1 cellular context compared by ENCODE assay signal in the genomic region with DNA sequence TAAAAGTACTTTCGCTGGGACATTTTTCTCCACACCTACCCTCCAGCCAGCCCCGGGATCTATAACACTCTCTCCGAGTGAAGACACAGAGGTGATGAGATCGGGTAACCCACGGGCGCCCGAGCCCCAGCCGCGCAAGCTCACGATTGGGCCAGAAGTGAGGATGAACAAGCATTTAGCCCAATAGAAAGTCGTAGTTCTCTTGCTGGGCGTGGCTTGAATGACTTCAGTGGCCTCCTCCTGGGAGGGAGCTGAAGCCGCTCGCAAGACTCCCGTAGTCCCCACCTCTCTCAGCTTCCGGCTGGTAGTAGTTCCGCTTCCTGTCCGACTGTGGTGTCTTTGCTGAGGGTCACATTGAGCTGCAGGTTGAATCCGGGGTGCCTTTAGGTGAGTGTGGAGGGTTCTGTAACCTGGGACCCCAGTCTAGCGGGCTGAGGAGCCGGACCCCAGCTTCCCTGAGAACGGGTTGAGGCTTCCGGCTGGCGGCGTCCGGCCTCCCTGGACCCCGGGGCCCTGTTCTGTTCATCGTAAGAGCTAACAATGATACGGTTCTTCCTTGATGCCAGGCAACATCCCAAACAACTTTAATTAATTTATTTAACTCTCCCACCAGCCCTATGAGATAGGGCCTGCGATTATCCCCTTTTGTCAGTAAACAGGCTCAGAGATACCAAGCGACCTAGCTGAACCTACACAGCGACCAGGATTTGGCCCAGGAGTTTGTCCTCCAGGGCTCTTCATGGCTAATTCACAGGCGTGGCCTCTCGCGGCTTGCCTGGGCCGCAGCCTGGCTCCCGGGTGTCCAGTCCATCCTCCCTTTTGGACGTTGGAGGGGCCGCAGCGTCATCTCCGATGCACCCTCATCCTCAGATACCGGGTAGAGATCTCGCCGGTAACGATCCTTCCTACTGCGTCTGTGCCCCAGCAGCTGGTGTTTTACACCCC.
A peak's percentile ranks its signal among the peaks of the same experiment; 100 is the strongest.
TF ChIP-seq lines count a peak whose summit lies in the region.

A gene with protein sequence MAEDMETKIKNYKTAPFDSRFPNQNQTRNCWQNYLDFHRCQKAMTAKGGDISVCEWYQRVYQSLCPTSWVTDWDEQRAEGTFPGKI (plus strand): TSS at position 307 of the 945 bp plus-strand sequence. CDS start 2,921 bp downstream, outside the sequence.

TF ChIP-seq in HepG2, 621 proteins besides CTCF, POLR2A, EP300 and RAD21 (continued from another document and continues in another):
- TF ChIP-seq REL (CRISPR knock-in tag; conservative IDR thresholded peaks at IDR 0.05) (no peak), ZNF121 (CRISPR knock-in tag; IDR thresholded peaks at IDR 0.05) (no peak), KLF13 (CRISPR knock-in tag; IDR thresholded peaks at IDR 0.05) (no peak), ONECUT2 (CRISPR knock-in tag; IDR thresholded peaks at IDR 0.05) (no peak), ZNF180 (CRISPR knock-in tag; IDR thresholded peaks at IDR 0.05; ENCODE audit: borderline replicate concordance, low read depth) (no peak), ZNF17 (CRISPR knock-in tag; IDR thresholded peaks at IDR 0.05) (no peak), ELF1 (CRISPR knock-in tag; IDR thresholded peaks at IDR 0.05) (peak; percentile 86), PHF20 (CRISPR knock-in tag; IDR thresholded peaks at IDR 0.05) (peak; percentile 76), SOX5 (CRISPR knock-in tag; IDR thresholded peaks at IDR 0.05; ENCODE audit: borderline replicate concordance) (no peak; the same call in 1 of the 2 replicates), AHR (CRISPR knock-in tag; IDR thresholded peaks at IDR 0.05) (no peak), STAG1 (CRISPR knock-in tag; IDR thresholded peaks at IDR 0.05) (no peak), ZNF432 (CRISPR knock-in tag; IDR thresholded peaks at IDR 0.05; ENCODE audit: borderline replicate concordance) (no peak), ZNF563 (CRISPR knock-in tag; IDR thresholded peaks at IDR 0.05) (no peak), NKX3-1 (CRISPR knock-in tag; IDR thresholded peaks at IDR 0.05) (0 out of 2 replicates have a peak, but pooled peaks have one; percentile 14), KDM5A (IDR thresholded peaks at IDR 0.05; ENCODE audit: borderline replicate concordance, low read length) (peak; percentile 77), RFX5 (IDR thresholded peaks at IDR 0.05; ENCODE audit: low read depth, low read length) (no peak), ZNF75D (CRISPR knock-in tag; IDR thresholded peaks at IDR 0.05; ENCODE audit: borderline replicate concordance) (no peak), TARDBP (CRISPR knock-in tag; IDR thresholded peaks at IDR 0.05) (peak; percentile 62; the same call in 1 of the 2 replicates), ZNF83 (CRISPR knock-in tag; IDR thresholded peaks at IDR 0.05; ENCODE audit: borderline replicate concordance) (no peak), ZKSCAN8 (CRISPR knock-in tag; IDR thresholded peaks at IDR 0.05; ENCODE audit: borderline replicate concordance) (no peak), RFXANK (CRISPR knock-in tag; IDR thresholded peaks at IDR 0.05) (no peak), KLF11 (CRISPR knock-in tag; IDR thresholded peaks at IDR 0.05) (0 out of 2 replicates have a peak, but pooled peaks have one; percentile 31), CBX1 (IDR thresholded peaks at IDR 0.05; ENCODE audit: low read depth) (peak; percentile 27), THYN1 (CRISPR knock-in tag; IDR thresholded peaks at IDR 0.05; ENCODE audit: borderline replicate concordance, low read depth) (no peak), U2AF2 (IDR thresholded peaks at IDR 0.05; ENCODE audit: low read depth, low read length) (no peak), SYNCRIP (IDR thresholded peaks at IDR 0.05; ENCODE audit: insufficient read depth, low read depth, low read length) (no peak), NRL (CRISPR knock-in tag; IDR thresholded peaks at IDR 0.05; ENCODE audit: borderline replicate concordance) (no peak), DR1 (CRISPR knock-in tag; IDR thresholded peaks at IDR 0.05) (peak; percentile 63; the same call in 1 of the 2 replicates), TAF1 (CRISPR knock-in tag; IDR thresholded peaks at IDR 0.05) (peak; percentile 81), SNRNP70 (IDR thresholded peaks at IDR 0.05; ENCODE audit: low read depth, low read length) (no peak), ZNF792 (CRISPR knock-in tag; IDR thresholded peaks at IDR 0.05) (no peak), NR1H2 (CRISPR knock-in tag; IDR thresholded peaks at IDR 0.05; ENCODE audit: borderline replicate concordance, low read depth) (no peak), PCBP2 (optimal IDR thresholded peaks at IDR 0.05; ENCODE audit: low read depth, low read length, poor library complexity, severe bottlenecking) (no peak), ISL2 (CRISPR knock-in tag; IDR thresholded peaks at IDR 0.05) (no peak), TBX2 (CRISPR knock-in tag; IDR thresholded peaks at IDR 0.05; ENCODE audit: borderline replicate concordance) (no peak; the same call in 1 of the 2 replicates), XRCC5 (optimal IDR thresholded peaks at IDR 0.05; ENCODE audit: low read length) (peak; percentile 70), ZNF292 (CRISPR knock-in tag; IDR thresholded peaks at IDR 0.05; ENCODE audit: borderline replicate concordance, low read depth) (no peak), ZNF709 (CRISPR knock-in tag; IDR thresholded peaks at IDR 0.05) (no peak), ZNF629 (CRISPR knock-in tag; conservative IDR thresholded peaks at IDR 0.05) (no peak), ZNF264 (CRISPR knock-in tag; IDR thresholded peaks at IDR 0.05) (peak; percentile 65), ZNF251 (CRISPR knock-in tag; IDR thresholded peaks at IDR 0.05) (no peak), ZNF343 (CRISPR knock-in tag; IDR thresholded peaks at IDR 0.05) (no peak), THAP11 (CRISPR knock-in tag; IDR thresholded peaks at IDR 0.05) (peak; percentile 87)
- TF ChIP-seq, protein P1, sequence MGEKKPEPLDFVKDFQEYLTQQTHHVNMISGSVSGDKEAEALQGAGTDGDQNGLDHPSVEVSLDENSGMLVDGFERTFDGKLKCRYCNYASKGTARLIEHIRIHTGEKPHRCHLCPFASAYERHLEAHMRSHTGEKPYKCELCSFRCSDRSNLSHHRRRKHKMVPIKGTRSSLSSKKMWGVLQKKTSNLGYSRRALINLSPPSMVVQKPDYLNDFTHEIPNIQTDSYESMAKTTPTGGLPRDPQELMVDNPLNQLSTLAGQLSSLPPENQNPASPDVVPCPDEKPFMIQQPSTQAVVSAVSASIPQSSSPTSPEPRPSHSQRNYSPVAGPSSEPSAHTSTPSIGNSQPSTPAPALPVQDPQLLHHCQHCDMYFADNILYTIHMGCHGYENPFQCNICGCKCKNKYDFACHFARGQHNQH (CRISPR knock-in tag; IDR thresholded peaks at IDR 0.05) = no peak
- TF ChIP-seq, protein P2, sequence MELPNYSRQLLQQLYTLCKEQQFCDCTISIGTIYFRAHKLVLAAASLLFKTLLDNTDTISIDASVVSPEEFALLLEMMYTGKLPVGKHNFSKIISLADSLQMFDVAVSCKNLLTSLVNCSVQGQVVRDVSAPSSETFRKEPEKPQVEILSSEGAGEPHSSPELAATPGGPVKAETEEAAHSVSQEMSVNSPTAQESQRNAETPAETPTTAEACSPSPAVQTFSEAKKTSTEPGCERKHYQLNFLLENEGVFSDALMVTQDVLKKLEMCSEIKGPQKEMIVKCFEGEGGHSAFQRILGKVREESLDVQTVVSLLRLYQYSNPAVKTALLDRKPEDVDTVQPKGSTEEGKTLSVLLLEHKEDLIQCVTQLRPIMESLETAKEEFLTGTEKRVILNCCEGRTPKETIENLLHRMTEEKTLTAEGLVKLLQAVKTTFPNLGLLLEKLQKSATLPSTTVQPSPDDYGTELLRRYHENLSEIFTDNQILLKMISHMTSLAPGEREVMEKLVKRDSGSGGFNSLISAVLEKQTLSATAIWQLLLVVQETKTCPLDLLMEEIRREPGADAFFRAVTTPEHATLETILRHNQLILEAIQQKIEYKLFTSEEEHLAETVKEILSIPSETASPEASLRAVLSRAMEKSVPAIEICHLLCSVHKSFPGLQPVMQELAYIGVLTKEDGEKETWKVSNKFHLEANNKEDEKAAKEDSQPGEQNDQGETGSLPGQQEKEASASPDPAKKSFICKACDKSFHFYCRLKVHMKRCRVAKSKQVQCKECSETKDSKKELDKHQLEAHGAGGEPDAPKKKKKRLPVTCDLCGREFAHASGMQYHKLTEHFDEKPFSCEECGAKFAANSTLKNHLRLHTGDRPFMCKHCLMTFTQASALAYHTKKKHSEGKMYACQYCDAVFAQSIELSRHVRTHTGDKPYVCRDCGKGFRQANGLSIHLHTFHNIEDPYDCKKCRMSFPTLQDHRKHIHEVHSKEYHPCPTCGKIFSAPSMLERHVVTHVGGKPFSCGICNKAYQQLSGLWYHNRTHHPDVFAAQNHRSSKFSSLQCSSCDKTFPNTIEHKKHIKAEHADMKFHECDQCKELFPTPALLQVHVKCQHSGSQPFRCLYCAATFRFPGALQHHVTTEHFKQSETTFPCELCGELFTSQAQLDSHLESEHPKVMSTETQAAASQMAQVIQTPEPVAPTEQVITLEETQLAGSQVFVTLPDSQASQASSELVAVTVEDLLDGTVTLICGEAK (IDR thresholded peaks at IDR 0.05) = peak; percentile 33; the same call in 1 of the 2 replicates
- TF ChIP-seq, protein P2 (CRISPR knock-in tag; IDR thresholded peaks at IDR 0.05) = no peak
- TF ChIP-seq, protein P3, sequence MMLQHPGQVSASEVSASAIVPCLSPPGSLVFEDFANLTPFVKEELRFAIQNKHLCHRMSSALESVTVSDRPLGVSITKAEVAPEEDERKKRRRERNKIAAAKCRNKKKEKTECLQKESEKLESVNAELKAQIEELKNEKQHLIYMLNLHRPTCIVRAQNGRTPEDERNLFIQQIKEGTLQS (CRISPR knock-in tag; IDR thresholded peaks at IDR 0.05) = no peak; the same call in 1 of the 2 replicates
- TF ChIP-seq, protein P4, sequence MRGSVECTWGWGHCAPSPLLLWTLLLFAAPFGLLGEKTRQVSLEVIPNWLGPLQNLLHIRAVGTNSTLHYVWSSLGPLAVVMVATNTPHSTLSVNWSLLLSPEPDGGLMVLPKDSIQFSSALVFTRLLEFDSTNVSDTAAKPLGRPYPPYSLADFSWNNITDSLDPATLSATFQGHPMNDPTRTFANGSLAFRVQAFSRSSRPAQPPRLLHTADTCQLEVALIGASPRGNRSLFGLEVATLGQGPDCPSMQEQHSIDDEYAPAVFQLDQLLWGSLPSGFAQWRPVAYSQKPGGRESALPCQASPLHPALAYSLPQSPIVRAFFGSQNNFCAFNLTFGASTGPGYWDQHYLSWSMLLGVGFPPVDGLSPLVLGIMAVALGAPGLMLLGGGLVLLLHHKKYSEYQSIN (CRISPR knock-in tag; IDR thresholded peaks at IDR 0.05; ENCODE audit: borderline replicate concordance) = no peak
- TF ChIP-seq, protein P5, sequence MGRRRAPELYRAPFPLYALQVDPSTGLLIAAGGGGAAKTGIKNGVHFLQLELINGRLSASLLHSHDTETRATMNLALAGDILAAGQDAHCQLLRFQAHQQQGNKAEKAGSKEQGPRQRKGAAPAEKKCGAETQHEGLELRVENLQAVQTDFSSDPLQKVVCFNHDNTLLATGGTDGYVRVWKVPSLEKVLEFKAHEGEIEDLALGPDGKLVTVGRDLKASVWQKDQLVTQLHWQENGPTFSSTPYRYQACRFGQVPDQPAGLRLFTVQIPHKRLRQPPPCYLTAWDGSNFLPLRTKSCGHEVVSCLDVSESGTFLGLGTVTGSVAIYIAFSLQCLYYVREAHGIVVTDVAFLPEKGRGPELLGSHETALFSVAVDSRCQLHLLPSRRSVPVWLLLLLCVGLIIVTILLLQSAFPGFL (CRISPR knock-in tag; IDR thresholded peaks at IDR 0.05) = no peak
- TF ChIP-seq, protein P6, sequence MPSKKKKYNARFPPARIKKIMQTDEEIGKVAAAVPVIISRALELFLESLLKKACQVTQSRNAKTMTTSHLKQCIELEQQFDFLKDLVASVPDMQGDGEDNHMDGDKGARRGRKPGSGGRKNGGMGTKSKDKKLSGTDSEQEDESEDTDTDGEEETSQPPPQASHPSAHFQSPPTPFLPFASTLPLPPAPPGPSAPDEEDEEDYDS (CRISPR knock-in tag; IDR thresholded peaks at IDR 0.05) = peak; percentile 96
- TF ChIP-seq, protein P7, sequence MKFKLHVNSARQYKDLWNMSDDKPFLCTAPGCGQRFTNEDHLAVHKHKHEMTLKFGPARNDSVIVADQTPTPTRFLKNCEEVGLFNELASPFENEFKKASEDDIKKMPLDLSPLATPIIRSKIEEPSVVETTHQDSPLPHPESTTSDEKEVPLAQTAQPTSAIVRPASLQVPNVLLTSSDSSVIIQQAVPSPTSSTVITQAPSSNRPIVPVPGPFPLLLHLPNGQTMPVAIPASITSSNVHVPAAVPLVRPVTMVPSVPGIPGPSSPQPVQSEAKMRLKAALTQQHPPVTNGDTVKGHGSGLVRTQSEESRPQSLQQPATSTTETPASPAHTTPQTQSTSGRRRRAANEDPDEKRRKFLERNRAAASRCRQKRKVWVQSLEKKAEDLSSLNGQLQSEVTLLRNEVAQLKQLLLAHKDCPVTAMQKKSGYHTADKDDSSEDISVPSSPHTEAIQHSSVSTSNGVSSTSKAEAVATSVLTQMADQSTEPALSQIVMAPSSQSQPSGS (CRISPR knock-in tag; IDR thresholded peaks at IDR 0.05) = peak; percentile 59; the same call in 1 of the 2 replicates
